Comparison of ENCODE assay signal across 8 cellular contexts in genomic region chr5:72355706-72356299, GRCh38. TPM values are rescaled to one million over a fixed set of nuclear protein-coding genes. Genes with fewer than 3 reads are reported as not detected.
A peak's percentile ranks its signal among the peaks of the same experiment; 100 is the strongest.
DNase-seq lines count a peak whose midpoint lies in the region; TF ChIP-seq lines count a peak whose summit lies in the region.

No MANE protein-coding gene starts in this region.

- H3K27me3 Mint-ChIP-seq in endothelial cell (ENCODE audit: unreplicated experiment): no peaks in the 10 kb centered on the region
- H3K27me3 Mint-ChIP-seq in nephron (ENCODE audit: low read depth): no peaks in the 10 kb centered on the region

- WGBS in prostate gland: 79% methylated on average over 5 of the region's 5 CpGs

- no peak overlapping the region for H3K4me3 ChIP-seq in prostate gland

- H3K4me1 Mint-ChIP-seq in endothelial cell (ENCODE audit: unreplicated experiment): peaks cover 8% of the 10 kb centered on the region
- H3K4me1 Mint-ChIP-seq in nephron: no peaks in the 10 kb centered on the region

- DNase-seq in ELF-1 (ENCODE audit: low read depth, low spot score) (peak; percentile 57), NCI-H69 (lab: John Stamatoyannopoulos, UW) (peak; percentile 56), endothelial cell (ENCODE audit: low spot score) (peak; percentile 31), germinal center (ENCODE audit: low spot score) (no peak), COLO668 (lab: John Stamatoyannopoulos, UW; ENCODE audit: unreplicated experiment) (no peak), prostate gland (ENCODE audit: low spot score) (no peak)
- DNase-seq in activated T-cell treated with anti-CD3 and anti-CD28 coated beads, Interleukin-2, amount 50 U/mL, for 1 hour: no peak

- H3K27ac ChIP-seq in prostate gland: no peak overlapping the region

- intact Hi-C loops in prostate gland (cut with DNase I): no loop called here

- H3K9me3 ChIP-seq in prostate gland: no peaks in the 10 kb centered on the region

- H3K27ac Mint-ChIP-seq in endothelial cell (ENCODE audit: unreplicated experiment): peak overlapping the region; percentile 52
- no peak overlapping the region for H3K27ac Mint-ChIP-seq in nephron

- TF ChIP-seq CTCF in endothelial cell (IDR thresholded peaks at IDR 0.05; ENCODE audit: unreplicated experiment) (no peak), nephron (IDR thresholded peaks at IDR 0.05; ENCODE audit: unreplicated experiment in 3 of 3) (peak; percentile 30 to 44 (median 39)), prostate gland (IDR thresholded peaks at IDR 0.05) (peak in 2 of 4 experiments; percentile 25 to 37)

- H3K36me3 ChIP-seq in prostate gland: no peaks in the 10 kb centered on the region

- H3K36me3 Mint-ChIP-seq in endothelial cell (ENCODE audit: low read depth, unreplicated experiment): no peaks in the 10 kb centered on the region
- peaks cover 25% of the 10 kb centered on the region for H3K36me3 Mint-ChIP-seq in nephron (ENCODE audit: low read depth)

- H3K4me1 ChIP-seq in prostate gland (replicated peaks): no peaks in the 10 kb centered on the region

- H3K27me3 ChIP-seq in prostate gland (replicated peaks; ENCODE audit: insufficient read depth): no peaks in the 10 kb centered on the region

- H3K9me3 Mint-ChIP-seq in endothelial cell (ENCODE audit: unreplicated experiment) (no peaks in the 10 kb centered on the region), nephron (no peaks in the 10 kb centered on the region)

- TF ChIP-seq POLR2A in prostate gland (IDR thresholded peaks at IDR 0.05): no peak

- H3K4me3 Mint-ChIP-seq in endothelial cell (ENCODE audit: unreplicated experiment) (no peak overlapping the region), nephron (no peak overlapping the region)

RNA-seq across cellular contexts. Expression of gene PTCD2, which starts 35.6 kb away (rescaled TPM):
- 7.5 TPM for total RNA-seq in endothelial cell (ENCODE audit: unreplicated experiment)
- 10 to 100 TPM in 1 of 2 donors, 1 to 10 TPM in 1; 8.9 to 10.2 TPM for total RNA-seq in prostate gland

RNA-seq across cellular contexts. Expression of gene MRPS27, which starts 35.8 kb away (rescaled TPM):
- 62.8 TPM for total RNA-seq in endothelial cell (ENCODE audit: unreplicated experiment)
- 10 to 100 TPM; 43.3 to 51.1 TPM for total RNA-seq in prostate gland

Comparison
In these comparisons a context has a peak if more than half of its experiments do, and no peak if none do; other contexts are left out.
1. DNase-seq: peak in ELF-1 (single experiment), NCI-H69 (single experiment) and endothelial cell (single experiment); none in germinal center (single experiment), activated T-cell treated with anti-CD3 and anti-CD28 coated beads, Interleukin-2, amount 50 U/mL, for 1 hour (single experiment), COLO668 (single experiment) and prostate gland (single experiment).